1 cellular context compared by ENCODE assay signal in the genomic region with DNA sequence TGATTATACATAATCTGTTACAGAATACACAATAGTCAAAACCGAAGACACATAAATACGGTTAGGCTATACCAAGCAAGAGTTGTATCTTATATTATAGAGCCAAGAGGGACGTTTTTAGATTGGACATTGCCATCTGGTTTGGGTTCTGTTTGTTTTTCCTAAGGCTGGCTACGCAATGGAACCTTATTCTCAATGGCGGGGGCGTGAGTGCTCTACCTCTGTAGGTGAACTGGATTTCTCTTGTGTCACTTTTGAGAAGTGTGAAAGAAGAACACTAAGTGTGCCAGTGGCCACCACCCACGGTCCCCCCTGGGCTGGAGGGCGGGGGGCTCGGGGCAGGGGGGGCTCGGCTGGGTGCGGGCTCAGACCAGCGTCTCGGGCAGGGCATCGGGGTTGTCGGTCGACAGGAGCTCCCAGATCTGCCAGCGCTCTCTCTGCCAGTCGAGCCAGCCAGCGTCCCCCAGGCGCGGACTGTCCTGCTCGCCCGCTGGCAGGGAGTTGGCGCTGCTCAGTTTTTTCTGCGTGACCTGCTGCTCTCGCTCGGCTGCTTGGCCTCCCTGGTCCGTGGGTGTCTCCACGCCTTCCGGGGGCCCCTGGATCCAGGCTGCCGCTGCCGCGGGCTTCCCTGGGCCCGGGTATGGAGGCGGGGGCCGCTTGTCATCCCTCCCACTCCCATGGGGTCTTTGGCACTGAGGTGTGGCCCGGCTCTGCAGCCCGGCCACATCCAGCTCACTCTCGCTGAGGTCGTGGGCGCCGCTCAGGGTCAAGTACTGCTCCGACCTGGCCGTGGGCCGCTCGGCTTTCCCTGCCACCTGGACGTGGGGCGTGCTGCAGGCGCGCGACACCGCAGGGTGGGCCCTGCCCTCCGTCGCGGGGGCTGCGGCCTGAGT.
TF ChIP-seq lines count a peak whose summit lies in the region.

No MANE protein-coding gene starts in this region.

TF ChIP-seq in HepG2, 621 proteins besides CTCF, POLR2A, EP300 and RAD21 (continued from another document):
- TF ChIP-seq AFF4 (CRISPR knock-in tag; IDR thresholded peaks at IDR 0.05): no peak
- no peak for TF ChIP-seq MIER2 (CRISPR knock-in tag; IDR thresholded peaks at IDR 0.05)
- TF ChIP-seq MEIS1 (CRISPR knock-in tag; IDR thresholded peaks at IDR 0.05; ENCODE audit: borderline replicate concordance): no peak
- no peak for TF ChIP-seq ZNF335 (CRISPR knock-in tag; IDR thresholded peaks at IDR 0.05)
